In the genomic region with DNA sequence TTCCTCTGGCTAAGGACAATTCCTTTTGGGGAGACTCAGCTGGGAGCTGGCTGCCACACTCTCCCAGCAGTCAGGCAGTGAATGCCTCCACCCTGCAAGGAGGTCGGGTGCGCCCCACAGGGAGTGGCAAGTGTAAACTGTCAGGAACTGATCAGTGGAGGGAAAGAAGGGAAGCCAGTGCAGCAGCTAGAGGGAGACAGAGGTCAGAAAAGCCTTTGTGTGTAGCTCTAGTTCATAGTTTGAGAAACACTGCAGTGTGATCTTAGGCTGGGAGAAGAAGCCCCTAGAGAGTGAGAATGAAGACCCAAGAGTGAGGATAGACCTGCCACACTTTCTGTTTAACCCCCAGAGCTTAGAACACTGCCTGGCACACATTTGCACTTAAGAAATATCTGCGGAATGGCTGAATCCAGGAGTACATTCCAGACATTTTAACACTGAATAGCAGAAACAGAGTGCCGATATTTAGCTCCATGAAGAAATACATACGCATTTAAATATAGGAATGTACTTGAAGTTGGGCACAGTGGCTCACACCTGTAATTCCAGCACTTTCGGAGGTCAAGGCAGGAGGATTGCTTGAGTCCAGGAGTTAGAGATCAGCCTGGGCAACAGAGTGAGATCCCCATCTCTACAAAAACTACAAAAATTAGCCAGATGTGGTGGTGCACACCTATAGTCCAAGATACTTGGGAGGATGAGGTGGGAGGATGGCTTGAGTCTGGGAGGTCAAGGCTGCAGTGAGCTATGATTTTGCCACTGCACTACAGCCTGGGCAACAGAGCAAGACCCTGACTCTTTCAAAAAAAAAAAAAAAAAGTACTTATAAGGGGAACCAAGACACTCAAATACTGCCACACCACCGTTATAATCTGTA, we compare ENCODE assay signal across 1 cellular context.
TF ChIP-seq lines count a peak whose summit lies in the region.

No MANE protein-coding gene starts in this region.

TF ChIP-seq in H1, 55 proteins besides CTCF, POLR2A, EP300 and RAD21 (continued from another document):
- TF ChIP-seq, protein P1, sequence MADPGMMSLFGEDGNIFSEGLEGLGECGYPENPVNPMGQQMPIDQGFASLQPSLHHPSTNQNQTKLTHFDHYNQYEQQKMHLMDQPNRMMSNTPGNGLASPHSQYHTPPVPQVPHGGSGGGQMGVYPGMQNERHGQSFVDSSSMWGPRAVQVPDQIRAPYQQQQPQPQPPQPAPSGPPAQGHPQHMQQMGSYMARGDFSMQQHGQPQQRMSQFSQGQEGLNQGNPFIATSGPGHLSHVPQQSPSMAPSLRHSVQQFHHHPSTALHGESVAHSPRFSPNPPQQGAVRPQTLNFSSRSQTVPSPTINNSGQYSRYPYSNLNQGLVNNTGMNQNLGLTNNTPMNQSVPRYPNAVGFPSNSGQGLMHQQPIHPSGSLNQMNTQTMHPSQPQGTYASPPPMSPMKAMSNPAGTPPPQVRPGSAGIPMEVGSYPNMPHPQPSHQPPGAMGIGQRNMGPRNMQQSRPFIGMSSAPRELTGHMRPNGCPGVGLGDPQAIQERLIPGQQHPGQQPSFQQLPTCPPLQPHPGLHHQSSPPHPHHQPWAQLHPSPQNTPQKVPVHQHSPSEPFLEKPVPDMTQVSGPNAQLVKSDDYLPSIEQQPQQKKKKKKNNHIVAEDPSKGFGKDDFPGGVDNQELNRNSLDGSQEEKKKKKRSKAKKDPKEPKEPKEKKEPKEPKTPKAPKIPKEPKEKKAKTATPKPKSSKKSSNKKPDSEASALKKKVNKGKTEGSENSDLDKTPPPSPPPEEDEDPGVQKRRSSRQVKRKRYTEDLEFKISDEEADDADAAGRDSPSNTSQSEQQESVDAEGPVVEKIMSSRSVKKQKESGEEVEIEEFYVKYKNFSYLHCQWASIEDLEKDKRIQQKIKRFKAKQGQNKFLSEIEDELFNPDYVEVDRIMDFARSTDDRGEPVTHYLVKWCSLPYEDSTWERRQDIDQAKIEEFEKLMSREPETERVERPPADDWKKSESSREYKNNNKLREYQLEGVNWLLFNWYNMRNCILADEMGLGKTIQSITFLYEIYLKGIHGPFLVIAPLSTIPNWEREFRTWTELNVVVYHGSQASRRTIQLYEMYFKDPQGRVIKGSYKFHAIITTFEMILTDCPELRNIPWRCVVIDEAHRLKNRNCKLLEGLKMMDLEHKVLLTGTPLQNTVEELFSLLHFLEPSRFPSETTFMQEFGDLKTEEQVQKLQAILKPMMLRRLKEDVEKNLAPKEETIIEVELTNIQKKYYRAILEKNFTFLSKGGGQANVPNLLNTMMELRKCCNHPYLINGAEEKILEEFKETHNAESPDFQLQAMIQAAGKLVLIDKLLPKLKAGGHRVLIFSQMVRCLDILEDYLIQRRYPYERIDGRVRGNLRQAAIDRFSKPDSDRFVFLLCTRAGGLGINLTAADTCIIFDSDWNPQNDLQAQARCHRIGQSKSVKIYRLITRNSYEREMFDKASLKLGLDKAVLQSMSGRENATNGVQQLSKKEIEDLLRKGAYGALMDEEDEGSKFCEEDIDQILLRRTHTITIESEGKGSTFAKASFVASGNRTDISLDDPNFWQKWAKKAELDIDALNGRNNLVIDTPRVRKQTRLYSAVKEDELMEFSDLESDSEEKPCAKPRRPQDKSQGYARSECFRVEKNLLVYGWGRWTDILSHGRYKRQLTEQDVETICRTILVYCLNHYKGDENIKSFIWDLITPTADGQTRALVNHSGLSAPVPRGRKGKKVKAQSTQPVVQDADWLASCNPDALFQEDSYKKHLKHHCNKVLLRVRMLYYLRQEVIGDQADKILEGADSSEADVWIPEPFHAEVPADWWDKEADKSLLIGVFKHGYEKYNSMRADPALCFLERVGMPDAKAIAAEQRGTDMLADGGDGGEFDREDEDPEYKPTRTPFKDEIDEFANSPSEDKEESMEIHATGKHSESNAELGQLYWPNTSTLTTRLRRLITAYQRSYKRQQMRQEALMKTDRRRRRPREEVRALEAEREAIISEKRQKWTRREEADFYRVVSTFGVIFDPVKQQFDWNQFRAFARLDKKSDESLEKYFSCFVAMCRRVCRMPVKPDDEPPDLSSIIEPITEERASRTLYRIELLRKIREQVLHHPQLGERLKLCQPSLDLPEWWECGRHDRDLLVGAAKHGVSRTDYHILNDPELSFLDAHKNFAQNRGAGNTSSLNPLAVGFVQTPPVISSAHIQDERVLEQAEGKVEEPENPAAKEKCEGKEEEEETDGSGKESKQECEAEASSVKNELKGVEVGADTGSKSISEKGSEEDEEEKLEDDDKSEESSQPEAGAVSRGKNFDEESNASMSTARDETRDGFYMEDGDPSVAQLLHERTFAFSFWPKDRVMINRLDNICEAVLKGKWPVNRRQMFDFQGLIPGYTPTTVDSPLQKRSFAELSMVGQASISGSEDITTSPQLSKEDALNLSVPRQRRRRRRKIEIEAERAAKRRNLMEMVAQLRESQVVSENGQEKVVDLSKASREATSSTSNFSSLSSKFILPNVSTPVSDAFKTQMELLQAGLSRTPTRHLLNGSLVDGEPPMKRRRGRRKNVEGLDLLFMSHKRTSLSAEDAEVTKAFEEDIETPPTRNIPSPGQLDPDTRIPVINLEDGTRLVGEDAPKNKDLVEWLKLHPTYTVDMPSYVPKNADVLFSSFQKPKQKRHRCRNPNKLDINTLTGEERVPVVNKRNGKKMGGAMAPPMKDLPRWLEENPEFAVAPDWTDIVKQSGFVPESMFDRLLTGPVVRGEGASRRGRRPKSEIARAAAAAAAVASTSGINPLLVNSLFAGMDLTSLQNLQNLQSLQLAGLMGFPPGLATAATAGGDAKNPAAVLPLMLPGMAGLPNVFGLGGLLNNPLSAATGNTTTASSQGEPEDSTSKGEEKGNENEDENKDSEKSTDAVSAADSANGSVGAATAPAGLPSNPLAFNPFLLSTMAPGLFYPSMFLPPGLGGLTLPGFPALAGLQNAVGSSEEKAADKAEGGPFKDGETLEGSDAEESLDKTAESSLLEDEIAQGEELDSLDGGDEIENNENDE (IDR thresholded peaks at IDR 0.05; ENCODE audit: insufficient replicate concordance, low read length) = no peak
- TF ChIP-seq GABPA (IDR thresholded peaks at IDR 0.05; ENCODE audit: borderline replicate concordance, insufficient read depth, low read length) (no peak), SAP30 (IDR thresholded peaks at IDR 0.05; ENCODE audit: insufficient read depth, insufficient replicate concordance, low read length) (no peak)
